Comparison of ENCODE assay signal across 3 cellular contexts in genomic region chr1:102181341-102181740, GRCh38.
"Had no signal": no experiment of that assay in that cellular context is flagged by ENCODE, and none has a peak within 500 bp of the region (broad histone marks: within the 10 kb centered on the region; RNA-seq: fewer than 3 reads in every experiment).

No MANE protein-coding gene starts in this region.

- ATAC-seq: GM12878 had no signal

- DNase-seq: GDM1, GF-D8 had no signal

- H3K4me3 ChIP-seq: GM12878 had no signal
